In genomic region chr18:12336887-12337286, GRCh38 we compare ENCODE assay signal across 12 cellular contexts. TPM values are rescaled to one million over a fixed set of nuclear protein-coding genes. Genes with fewer than 3 reads are reported as not detected.
A peak's percentile ranks its signal among the peaks of the same experiment; 100 is the strongest.
DNase-seq lines count a peak whose midpoint lies in the region; ATAC-seq and TF ChIP-seq lines count a peak whose summit lies in the region.
"Had no signal": no experiment of that assay in that cellular context is flagged by ENCODE, and none has a peak within 500 bp of the region (broad histone marks: within the 10 kb centered on the region; RNA-seq: fewer than 3 reads in every experiment).

No MANE protein-coding gene starts in this region.

- peak; percentile 20 for DNase-seq in NCI-H510A treated with DMSO at 0.1 percent for 48 hours (lab: John Stamatoyannopoulos, UW)
- no peak for DNase-seq in NCI-H510A (lab: John Stamatoyannopoulos, UW)
- DNase-seq in PC-3, result peak; percentile 90
- no peak for DNase-seq in foreskin keratinocyte
- no peak for DNase-seq in smooth muscle cell (lab: John Stamatoyannopoulos, UW; ENCODE audit: unreplicated experiment)
- no peak for DNase-seq in activated CD4-positive, alpha-beta T cell treated with anti-CD3 and anti-CD28 coated beads for 4 hours
- no peak for DNase-seq in suprapubic skin (ENCODE audit: low spot score in 2 of 2)
- DNase-seq: hypothalamus, KBM-7, RPMI8226 had no signal

- H3K9ac ChIP-seq in PC-3 (ENCODE audit: low read length) (no peak overlapping the region), smooth muscle cell (ENCODE audit: low read depth) (no peak overlapping the region)

- no peak for TF ChIP-seq POLR2A in suprapubic skin (IDR thresholded peaks at IDR 0.05)

- H4K20me1 ChIP-seq in PC-3 (ENCODE audit: low read length), result peaks cover 14% of the 10 kb centered on the region
- peaks cover 60% of the 10 kb centered on the region for H4K20me1 ChIP-seq in smooth muscle cell (ENCODE audit: low read depth)

- H3K27me3 ChIP-seq in PC-3 (ENCODE audit: low read length), result no peaks in the 10 kb centered on the region
- H3K27me3 ChIP-seq in foreskin keratinocyte, result no peaks in the 10 kb centered on the region
- no peaks in the 10 kb centered on the region for H3K27me3 ChIP-seq in smooth muscle cell (ENCODE audit: low read depth)
- no peaks in the 10 kb centered on the region for H3K27me3 ChIP-seq in suprapubic skin
- H3K27me3 ChIP-seq: ascending aorta had no signal

- POLR2A ChIA-PET in PC-3 (lab: Charles Lee; ENCODE audit: unreplicated experiment), result no interaction called here

- ATAC-seq in PC-3 (peak; percentile 98), foreskin keratinocyte (peak; percentile 35), HG03457 (IDR thresholded peaks at IDR 0.05; ENCODE audit: unreplicated experiment) (no peak)

- H2AFZ ChIP-seq in PC-3 (ENCODE audit: low read length), result no peak overlapping the region
- no peak overlapping the region for H2AFZ ChIP-seq in smooth muscle cell (ENCODE audit: low read depth)

- no peak for TF ChIP-seq EP300 in suprapubic skin (IDR thresholded peaks at IDR 0.05)

- intact Hi-C loops in PC-3 (cut with micrococcal nuclease), result loop anchor here (2.0 to 5.0 kb wide), 2 partner anchors 40 to 55 kb away; partner anchors contain the start of gene AFG3L2

- H3K79me2 ChIP-seq in PC-3 (ENCODE audit: low read length), result no peaks in the 10 kb centered on the region
- no peaks in the 10 kb centered on the region for H3K79me2 ChIP-seq in smooth muscle cell (ENCODE audit: low read depth)

- H3K9me3 ChIP-seq in PC-3 (ENCODE audit: low read length), result no peaks in the 10 kb centered on the region
- no peaks in the 10 kb centered on the region for H3K9me3 ChIP-seq in smooth muscle cell (replicated peaks; ENCODE audit: low read depth)
- no peaks in the 10 kb centered on the region for H3K9me3 ChIP-seq in suprapubic skin
- H3K9me3 ChIP-seq: ascending aorta had no signal

- H3F3A ChIP-seq in PC-3 (ENCODE audit: low read length, unreplicated experiment) (no peaks in the 10 kb centered on the region), smooth muscle cell (ENCODE audit: low read depth) (no peaks in the 10 kb centered on the region)

- CTCF ChIA-PET in PC-3 (lab: Charles Lee), result no interaction called here

- BruUV-seq in PC-3 (replicated peaks; lab: Mats Ljungman, UMichigan), result no TSS peak

- TF ChIP-seq CTCF in PC-3 (conservative IDR thresholded peaks at IDR 0.05; ENCODE audit: low read depth, low read length), result no peak
- no peak for TF ChIP-seq CTCF in foreskin keratinocyte (conservative IDR thresholded peaks at IDR 0.05)
- no peak for TF ChIP-seq CTCF in smooth muscle cell (IDR thresholded peaks at IDR 0.05; ENCODE audit: borderline replicate concordance, insufficient read depth, poor library complexity, severe bottlenecking)
- TF ChIP-seq CTCF in suprapubic skin (IDR thresholded peaks at IDR 0.05), result no peak

- H3K36me3 ChIP-seq in PC-3 (ENCODE audit: low read depth, low read length) (peaks cover 26% of the 10 kb centered on the region), smooth muscle cell (ENCODE audit: low read depth) (peaks cover 4% of the 10 kb centered on the region), suprapubic skin (peaks cover 80% of the 10 kb centered on the region)

- no peaks in the 10 kb centered on the region for H3K9me2 ChIP-seq in PC-3 (replicated peaks; ENCODE audit: low read length)

- peak overlapping the region; percentile 45 for H3K4me2 ChIP-seq in PC-3 (ENCODE audit: low read length)
- H3K4me2 ChIP-seq in smooth muscle cell, result peak overlapping the region; percentile 48

- H3K4me3 ChIP-seq in PC-3 (ENCODE audit: low read length), result no peak overlapping the region
- no peak overlapping the region for H3K4me3 ChIP-seq in smooth muscle cell
- H3K4me3 ChIP-seq in suprapubic skin, result no peak overlapping the region
- H3K4me3 ChIP-seq: ascending aorta had no signal

- H3K4me1 ChIP-seq in PC-3 (ENCODE audit: insufficient read depth, low read length), result peaks cover 21% of the 10 kb centered on the region
- no peaks in the 10 kb centered on the region for H3K4me1 ChIP-seq in foreskin keratinocyte
- peaks cover 20% of the 10 kb centered on the region for H3K4me1 ChIP-seq in smooth muscle cell (ENCODE audit: low read depth)
- no peaks in the 10 kb centered on the region for H3K4me1 ChIP-seq in suprapubic skin
- H3K4me1 ChIP-seq: ascending aorta had no signal

- 11% methylated on average over 6 of the region's 6 CpGs for WGBS in smooth muscle cell (ENCODE audit: low lambda C conversion rate)
- 73% methylated on average over 6 of the region's 6 CpGs for WGBS in suprapubic skin

- H3K27ac ChIP-seq in PC-3 (ENCODE audit: low read length) (peak overlapping the region; percentile 2; the same call in 1 of the 2 replicates), foreskin keratinocyte (no peak overlapping the region), smooth muscle cell (ENCODE audit: low read depth) (peak overlapping the region; percentile 61), suprapubic skin (no peak overlapping the region)
- H3K27ac ChIP-seq: ascending aorta had no signal

RNA-seq across cellular contexts. Expression of gene TUBB6, which starts 28.8 kb away (rescaled TPM):
- 191 and 232 TPM in 2 replicates for total RNA-seq in PC-3 (2014; rRNA removed)
- total RNA-seq in foreskin keratinocyte, result 772 and 774 TPM in 2 replicates
- 680 and 693 TPM in 2 replicates for polyA plus RNA-seq in foreskin keratinocyte
- total RNA-seq in smooth muscle cell, result 344 and 460 TPM in 2 replicates
- 345 and 359 TPM in 2 replicates for polyA plus RNA-seq in smooth muscle cell
- total RNA-seq in suprapubic skin, result 100 to 1,000 TPM; 211 to 298 (median 220) TPM

RNA-seq across cellular contexts. Expression of gene AFG3L2, which starts 40.1 kb away (rescaled TPM):
- total RNA-seq in PC-3 (2014; rRNA removed) (79.3 and 95.7 TPM in 2 replicates), foreskin keratinocyte (48.1 and 57.0 TPM in 2 replicates), smooth muscle cell (24.3 and 56.8 TPM in 2 replicates), suprapubic skin (10 to 100 TPM; 53.0 to 62.8 (median 57.9) TPM)
- polyA plus RNA-seq in foreskin keratinocyte (27.0 and 33.1 TPM in 2 replicates), smooth muscle cell (21.6 and 30.8 TPM in 2 replicates)

Comparison
In these comparisons a context has a peak if more than half of its experiments do, and no peak if none do; other contexts are left out.
1. DNase-seq: peak in NCI-H510A treated with DMSO at 0.1 percent for 48 hours (single experiment) and PC-3 (single experiment); none in NCI-H510A (single experiment), foreskin keratinocyte (0 of 2), smooth muscle cell (single experiment), activated CD4-positive, alpha-beta T cell treated with anti-CD3 and anti-CD28 coated beads for 4 hours (0 of 2) and suprapubic skin (0 of 2).
2. H3K27ac ChIP-seq: peak in PC-3 (single experiment) and smooth muscle cell (single experiment); none in foreskin keratinocyte (single experiment) and suprapubic skin (single experiment).